Comparison of ENCODE assay signal across 20 cellular contexts in the genomic region with DNA sequence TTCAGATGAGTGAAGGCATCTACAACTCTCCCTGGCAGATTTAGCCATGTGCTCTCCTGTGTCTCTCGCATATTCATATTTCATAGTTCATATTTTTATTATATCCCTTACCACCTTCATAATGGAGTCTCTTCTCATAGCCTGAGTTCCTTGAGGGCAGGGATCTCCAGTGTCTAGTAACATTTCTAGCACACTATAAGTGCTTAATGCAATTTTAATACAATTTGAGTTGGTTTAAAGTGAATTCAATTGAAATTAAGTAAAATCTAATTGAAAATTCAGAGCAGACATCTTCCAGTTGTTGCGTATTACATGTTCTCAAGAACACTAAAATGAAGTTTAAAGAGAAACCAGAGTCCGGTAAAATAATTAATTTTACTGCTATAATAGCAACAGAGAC.
DNase-seq lines count a peak whose midpoint lies in the region; ATAC-seq and TF ChIP-seq lines count a peak whose summit lies in the region.
"Had no signal": no experiment of that assay in that cellular context is flagged by ENCODE, and none has a peak within 500 bp of the region (broad histone marks: within the 10 kb centered on the region; RNA-seq: fewer than 3 reads in every experiment).

No MANE protein-coding gene starts in this region.

- no peak for TF ChIP-seq CTCF in PC-3 (conservative IDR thresholded peaks at IDR 0.05; ENCODE audit: low read depth, low read length)
- no peak for TF ChIP-seq CTCF in osteoblast (IDR thresholded peaks at IDR 0.05; ENCODE audit: extremely low read depth, low read depth, low read length)
- no peak for TF ChIP-seq CTCF in heart right ventricle (IDR thresholded peaks at IDR 0.05)

- WGBS in GM23248 (ENCODE audit: low coverage in 1 of 2, low lambda C conversion rate in 2 of 2, missing lambda C conversion rate in 2 of 2), 2 experiments, result 93% methylated on average over 3 of the region's 3 CpGs
- WGBS in heart right ventricle, 2 donors, result 91 to 96% methylated on average over 3 of the region's 3 CpGs

- BruUV-seq in PC-3 (replicated peaks; lab: Mats Ljungman, UMichigan), result no TSS peak

- H3K9ac ChIP-seq in GM23248, result no peak overlapping the region
- no peak overlapping the region for H3K9ac ChIP-seq in PC-3 (ENCODE audit: low read length)

- no peaks in the 10 kb centered on the region for H3K79me2 ChIP-seq in GM23248 (ENCODE audit: insufficient read depth)
- no peaks in the 10 kb centered on the region for H3K79me2 ChIP-seq in PC-3 (ENCODE audit: low read length)
- H3K79me2 ChIP-seq in osteoblast (ENCODE audit: insufficient read depth, low read length), result no peaks in the 10 kb centered on the region

- H3K27ac ChIP-seq in GM23248 (no peak overlapping the region), PC-3 (ENCODE audit: low read length) (no peak overlapping the region), osteoblast (ENCODE audit: low read depth, low read length) (no peak overlapping the region), heart right ventricle (no peak overlapping the region)
- H3K27ac ChIP-seq: A549 had no signal

- H4K20me1 ChIP-seq in GM23248 (ENCODE audit: insufficient read depth) (no peaks in the 10 kb centered on the region), PC-3 (ENCODE audit: low read length) (no peaks in the 10 kb centered on the region), osteoblast (ENCODE audit: insufficient read depth, low read length) (no peaks in the 10 kb centered on the region)

- no peaks in the 10 kb centered on the region for H3K4me1 ChIP-seq in GM23248 (ENCODE audit: insufficient read depth)
- no peaks in the 10 kb centered on the region for H3K4me1 ChIP-seq in PC-3 (ENCODE audit: insufficient read depth, low read length)
- no peaks in the 10 kb centered on the region for H3K4me1 ChIP-seq in osteoblast (ENCODE audit: insufficient read depth, low read length)
- H3K4me1 ChIP-seq in heart right ventricle, result no peaks in the 10 kb centered on the region
- H3K4me1 ChIP-seq: A549 had no signal

- no peaks in the 10 kb centered on the region for H3F3A ChIP-seq in GM23248 (ENCODE audit: insufficient read depth)
- H3F3A ChIP-seq in PC-3 (ENCODE audit: low read length, unreplicated experiment), result no peaks in the 10 kb centered on the region

- ATAC-seq in PC-3 (no peak), SK-N-SH treated with all-trans-retinoic acid at 6 μM for 48 hours (peak; percentile 76; the same call in 2 of the 3 replicates), HG03108 (IDR thresholded peaks at IDR 0.05; ENCODE audit: unreplicated experiment) (no peak), GM18858 (IDR thresholded peaks at IDR 0.05; ENCODE audit: unreplicated experiment) (no peak), HG03097 (IDR thresholded peaks at IDR 0.05; ENCODE audit: low FRiP score, unreplicated experiment) (no peak), heart right ventricle (no peak)
- ATAC-seq: A549, GM23338, HCT116 had no signal

- intact Hi-C loops in PC-3 (cut with micrococcal nuclease) (no loop called here), heart right ventricle (cut with DNase I) (no loop called here)

- no peaks in the 10 kb centered on the region for H3K36me3 ChIP-seq in GM23248 (ENCODE audit: low read depth)
- H3K36me3 ChIP-seq in PC-3 (ENCODE audit: low read depth, low read length), result no peaks in the 10 kb centered on the region
- H3K36me3 ChIP-seq in osteoblast (ENCODE audit: insufficient read depth, low read length), result no peaks in the 10 kb centered on the region
- no peaks in the 10 kb centered on the region for H3K36me3 ChIP-seq in heart right ventricle

- DNase-seq in GM23248 (no peak), PC-3 (no peak), osteoblast (ENCODE audit: insufficient read length, low spot score, missing footprints) (no peak), heart right ventricle (no peak)
- DNase-seq: 8988T; ACHN; AML-193; C1 segment of cervical spinal cord; CD4-positive, alpha-beta memory T cell; DMS53; DMS79 treated with DMSO at 0.1 percent for 48 hours; GF-D8; H9 had no signal

- H3K4me2 ChIP-seq in GM23248 (ENCODE audit: unreplicated experiment) (no peak overlapping the region), PC-3 (ENCODE audit: low read length) (no peak overlapping the region), osteoblast (ENCODE audit: insufficient read depth, low read length) (no peak overlapping the region)
- H3K4me2 ChIP-seq: A549, GM23338 had no signal

- H3K9me2 ChIP-seq in GM23248 (ENCODE audit: insufficient read depth) (no peaks in the 10 kb centered on the region), PC-3 (replicated peaks; ENCODE audit: low read length) (no peaks in the 10 kb centered on the region)

- CTCF ChIA-PET in PC-3 (lab: Charles Lee), result no interaction called here

- in situ Hi-C loops in GM23248 (cut with MboI), result no loop called here

- H2AFZ ChIP-seq in GM23248 (peak overlapping the region; percentile 20; the same call in 1 of the 2 replicates), PC-3 (ENCODE audit: low read length) (0 out of 2 replicates have a peak overlapping the region, but pooled peaks have one; percentile 18), osteoblast (ENCODE audit: low read length) (peak overlapping the region; percentile 54)
- H2AFZ ChIP-seq: GM23338 had no signal

- H3K9me3 ChIP-seq in GM23248 (ENCODE audit: low read depth), result no peaks in the 10 kb centered on the region
- H3K9me3 ChIP-seq in PC-3 (ENCODE audit: low read length), result no peaks in the 10 kb centered on the region
- no peaks in the 10 kb centered on the region for H3K9me3 ChIP-seq in osteoblast (ENCODE audit: low read depth, low read length)
- H3K9me3 ChIP-seq in heart right ventricle, result peaks cover 0 to 7% (median 0%) of the 10 kb centered on the region in 11 donors
- H3K9me3 ChIP-seq: A549 had no signal

- POLR2A ChIA-PET in PC-3 (lab: Charles Lee; ENCODE audit: unreplicated experiment), result no interaction called here

- H3K4me3 ChIP-seq in GM23248, result no peak overlapping the region
- no peak overlapping the region for H3K4me3 ChIP-seq in PC-3 (ENCODE audit: low read length)
- no peak overlapping the region for H3K4me3 ChIP-seq in osteoblast (ENCODE audit: insufficient read depth, low read length)
- H3K4me3 ChIP-seq in heart right ventricle, result no peak overlapping the region
- H3K4me3 ChIP-seq: A549, GM23338 had no signal

- no peaks in the 10 kb centered on the region for H3K27me3 ChIP-seq in GM23248 (replicated peaks; ENCODE audit: insufficient read depth)
- H3K27me3 ChIP-seq in PC-3 (ENCODE audit: low read length), result no peaks in the 10 kb centered on the region
- no peaks in the 10 kb centered on the region for H3K27me3 ChIP-seq in osteoblast (ENCODE audit: insufficient read depth, low read length)
- no peaks in the 10 kb centered on the region for H3K27me3 ChIP-seq in heart right ventricle

TF ChIP-seq in SK-N-SH treated with all-trans-retinoic acid at 6 μM for 48 hours, 23 proteins besides CTCF, POLR2A, EP300 and RAD21 (continues in another document):
- TF ChIP-seq, protein P1, sequence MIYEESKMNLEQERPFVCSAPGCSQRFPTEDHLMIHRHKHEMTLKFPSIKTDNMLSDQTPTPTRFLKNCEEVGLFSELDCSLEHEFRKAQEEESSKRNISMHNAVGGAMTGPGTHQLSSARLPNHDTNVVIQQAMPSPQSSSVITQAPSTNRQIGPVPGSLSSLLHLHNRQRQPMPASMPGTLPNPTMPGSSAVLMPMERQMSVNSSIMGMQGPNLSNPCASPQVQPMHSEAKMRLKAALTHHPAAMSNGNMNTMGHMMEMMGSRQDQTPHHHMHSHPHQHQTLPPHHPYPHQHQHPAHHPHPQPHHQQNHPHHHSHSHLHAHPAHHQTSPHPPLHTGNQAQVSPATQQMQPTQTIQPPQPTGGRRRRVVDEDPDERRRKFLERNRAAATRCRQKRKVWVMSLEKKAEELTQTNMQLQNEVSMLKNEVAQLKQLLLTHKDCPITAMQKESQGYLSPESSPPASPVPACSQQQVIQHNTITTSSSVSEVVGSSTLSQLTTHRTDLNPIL (CRISPR knock-in tag; IDR thresholded peaks at IDR 0.05; ENCODE audit: low read depth), result no peak
- TF ChIP-seq OSR1 (CRISPR knock-in tag; IDR thresholded peaks at IDR 0.05) (no peak), ZFP30 (CRISPR knock-in tag; IDR thresholded peaks at IDR 0.05) (0 out of 2 replicates have a peak, but pooled peaks have one; percentile 7), RARB (CRISPR knock-in tag; IDR thresholded peaks at IDR 0.05) (no peak), PPARA (CRISPR knock-in tag; IDR thresholded peaks at IDR 0.05; ENCODE audit: borderline replicate concordance) (no peak), BACH2 (CRISPR knock-in tag; IDR thresholded peaks at IDR 0.05; ENCODE audit: borderline replicate concordance) (no peak), ZC3H10 (CRISPR knock-in tag; IDR thresholded peaks at IDR 0.05) (no peak), ARNTL (CRISPR knock-in tag; IDR thresholded peaks at IDR 0.05; ENCODE audit: borderline replicate concordance, low read depth) (no peak), CSDC2 (CRISPR knock-in tag; IDR thresholded peaks at IDR 0.05) (no peak), ESRRG (CRISPR knock-in tag; IDR thresholded peaks at IDR 0.05) (no peak), ZNF8 (CRISPR knock-in tag; IDR thresholded peaks at IDR 0.05) (peak; percentile 25; the same call in 1 of the 2 replicates), TCF4 (CRISPR knock-in tag; IDR thresholded peaks at IDR 0.05; ENCODE audit: borderline replicate concordance) (peak; percentile 68), GLIS3 (CRISPR knock-in tag; IDR thresholded peaks at IDR 0.05) (no peak), ZNF70 (CRISPR knock-in tag; IDR thresholded peaks at IDR 0.05) (peak; percentile 58), ISL1 (CRISPR knock-in tag; IDR thresholded peaks at IDR 0.05) (peak; percentile 70), ZFP3 (CRISPR knock-in tag; IDR thresholded peaks at IDR 0.05) (no peak)
- TF ChIP-seq, protein P2, sequence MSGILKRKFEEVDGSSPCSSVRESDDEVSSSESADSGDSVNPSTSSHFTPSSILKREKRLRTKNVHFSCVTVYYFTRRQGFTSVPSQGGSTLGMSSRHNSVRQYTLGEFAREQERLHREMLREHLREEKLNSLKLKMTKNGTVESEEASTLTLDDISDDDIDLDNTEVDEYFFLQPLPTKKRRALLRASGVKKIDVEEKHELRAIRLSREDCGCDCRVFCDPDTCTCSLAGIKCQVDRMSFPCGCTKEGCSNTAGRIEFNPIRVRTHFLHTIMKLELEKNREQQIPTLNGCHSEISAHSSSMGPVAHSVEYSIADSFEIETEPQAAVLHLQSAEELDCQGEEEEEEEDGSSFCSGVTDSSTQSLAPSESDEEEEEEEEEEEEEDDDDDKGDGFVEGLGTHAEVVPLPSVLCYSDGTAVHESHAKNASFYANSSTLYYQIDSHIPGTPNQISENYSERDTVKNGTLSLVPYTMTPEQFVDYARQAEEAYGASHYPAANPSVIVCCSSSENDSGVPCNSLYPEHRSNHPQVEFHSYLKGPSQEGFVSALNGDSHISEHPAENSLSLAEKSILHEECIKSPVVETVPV (CRISPR knock-in tag; IDR thresholded peaks at IDR 0.05), result no peak
